Comparison of ENCODE assay signal across 8 cellular contexts in genomic region chr6:16761469-16762264, GRCh38. TPM values are rescaled to one million over a fixed set of nuclear protein-coding genes. Genes with fewer than 3 reads are reported as not detected.
DNase-seq lines count a peak whose midpoint lies in the region; ATAC-seq and TF ChIP-seq lines count a peak whose summit lies in the region.

No MANE protein-coding gene starts in this region.

- H3K36me3 ChIP-seq in prostate gland: no peaks in the 10 kb centered on the region

- peak in 2 of 4 experiments; percentile 21 to 33 for TF ChIP-seq CTCF in prostate gland (IDR thresholded peaks at IDR 0.05)

- H3K9me3 ChIP-seq in prostate gland: no peaks in the 10 kb centered on the region

- peak overlapping the region; percentile 11 for H3K27ac ChIP-seq in adipose tissue (ENCODE audit: low read depth, low read length)
- H3K27ac ChIP-seq in prostate gland: peak overlapping the region; percentile 97 to 98

- TF ChIP-seq POLR2A in prostate gland (IDR thresholded peaks at IDR 0.05): peak; percentile 43

- ATAC-seq in GM21576 (IDR thresholded peaks at IDR 0.05; ENCODE audit: unreplicated experiment) (peak; percentile 54), left cardiac atrium (peak; percentile 51 to 61)

- intact Hi-C loops in left cardiac atrium (cut with DNase I): loop anchor here (5.0 to 10.0 kb wide), 4 partner anchors 247 to 429 kb away; no protein-coding TSS in a partner anchor
- intact Hi-C loops in prostate gland (cut with DNase I): loop anchor here (2.0 to 10.0 kb wide), 3 partner anchors 251 to 431 kb away; no protein-coding TSS in a partner anchor

- H3K27me3 ChIP-seq in prostate gland (replicated peaks; ENCODE audit: insufficient read depth): no peaks in the 10 kb centered on the region

- WGBS in adipose tissue, 3 donors: 0% methylated on average over 59 to 68 of the region's 72 CpGs
- WGBS in prostate gland: 0% methylated on average over 46 of the region's 72 CpGs

- DNase-seq in EH (ENCODE audit: low read depth) (peak; percentile 94), KG1 (lab: John Stamatoyannopoulos, UW) (peak; percentile 71), T follicular helper cell (ENCODE audit: low read depth) (peak; percentile 84), left cardiac atrium (peak; percentile 88), prostate gland (ENCODE audit: low spot score) (peak; percentile 89), ureter (ENCODE audit: low spot score) (peak; percentile 90)

- H3K4me1 ChIP-seq in prostate gland (replicated peaks): peaks cover 13% of the 10 kb centered on the region

- H3K4me3 ChIP-seq in prostate gland: peak overlapping the region; percentile 90 to 99

RNA-seq across cellular contexts. Expression of gene ATXN1, which starts 0.4 kb away (rescaled TPM):
- polyA plus RNA-seq in adipose tissue: 1 to 10 TPM; 2.6 to 7.2 (median 6.8) TPM
- 10 to 100 TPM; 34.6 to 36.7 TPM for total RNA-seq in left cardiac atrium
- total RNA-seq in prostate gland: 10 to 100 TPM; 28.5 to 89.0 TPM
- 63.7 TPM for total RNA-seq in ureter

Comparison
In these comparisons a context has a peak if more than half of its experiments do, and no peak if none do; other contexts are left out.
1. Peak in every context shown above with its lines: DNase-seq, ATAC-seq, H3K4me3 ChIP-seq and H3K27ac ChIP-seq.